ENCODE assay signal across 9 cellular contexts in genomic region chr9:131503626-131504465, GRCh38. TPM values are rescaled to one million over a fixed set of nuclear protein-coding genes. Genes with fewer than 3 reads are reported as not detected.
DNase-seq lines count a peak whose midpoint lies in the region; FAIRE-seq and TF ChIP-seq lines count a peak whose summit lies in the region.
"Had no signal": no experiment of that assay in that cellular context is flagged by ENCODE, and none has a peak within 500 bp of the region (broad histone marks: within the 10 kb centered on the region; RNA-seq: fewer than 3 reads in every experiment).

No MANE protein-coding gene starts in this region.

- H3K4me1 Mint-ChIP-seq in osteocyte (ENCODE audit: unreplicated experiment): peaks cover 28% of the 10 kb centered on the region

- H3K4me1 ChIP-seq in MM.1S (ENCODE audit: low read length) (peaks cover 36% of the 10 kb centered on the region), esophagus (ENCODE audit: control insufficient read depth in 2 of 2, insufficient read depth in 2 of 2, low read length in 1 of 2) (peaks cover 3 to 7% of the 10 kb centered on the region in 2 donors)

- in situ Hi-C loops in G401 (cut with HindIII; ENCODE audit: low sequenced_read_pairs): no loop called here

- H3K9me2 ChIP-seq in MM.1S (replicated peaks; ENCODE audit: insufficient read depth, low read length): no peaks in the 10 kb centered on the region

- DNase-seq in G401 (ENCODE audit: low spot score) (peak; percentile 62), MM.1S (no peak), osteocyte (ENCODE audit: extremely low spot score, unreplicated experiment) (no peak), NCI-H1436 treated with DMSO at 0.1 percent for 48 hours (lab: John Stamatoyannopoulos, UW) (no peak), NCI-H226 (no peak), GM19239 (ENCODE audit: insufficient read length, low spot score) (no peak)
- DNase-seq in activated CD8-positive, alpha-beta memory T cell treated with anti-CD3 and anti-CD28 coated beads, Interleukin-2, amount 50 U/mL, for 24 hours (ENCODE audit: extremely low read depth): peak; percentile 43

- H4K20me1 ChIP-seq in MM.1S (ENCODE audit: insufficient read depth, low read length): no peaks in the 10 kb centered on the region

- peaks cover 47% of the 10 kb centered on the region for H3K79me2 ChIP-seq in MM.1S (ENCODE audit: low read length)

- peak overlapping the region; percentile 98; the same call in 1 of the 2 replicates for H3K27ac ChIP-seq in MM.1S (ENCODE audit: low read length)
- H3K27ac ChIP-seq in esophagus (ENCODE audit: low read depth in 2 of 2, low read length in 1 of 2): no peak overlapping the region

- TF ChIP-seq CTCF in MM.1S (IDR thresholded peaks at IDR 0.05; ENCODE audit: low read length) (no peak), osteocyte (IDR thresholded peaks at IDR 0.05) (no peak)

- peak overlapping the region; percentile 96 for H3K4me3 Mint-ChIP-seq in osteocyte (ENCODE audit: unreplicated experiment)

- peak overlapping the region; percentile 96 for H2AFZ ChIP-seq in MM.1S (ENCODE audit: low read length)

- H3K9ac ChIP-seq in MM.1S (ENCODE audit: low read length): peak overlapping the region; percentile 93

- FAIRE-seq in GM19239 (lab: Jason Lieb, UNC): no peak

- peak overlapping the region; percentile 95 for H3K4me3 ChIP-seq in MM.1S (ENCODE audit: low read length)
- H3K4me3 ChIP-seq in esophagus (ENCODE audit: low read depth in 1 of 2, low read length in 2 of 2): peak overlapping the region; percentile 69 to 85

- H3K9me3 ChIP-seq in MM.1S (replicated peaks; ENCODE audit: insufficient read depth, low read length) (no peaks in the 10 kb centered on the region), esophagus (ENCODE audit: control insufficient read depth in 2 of 2, insufficient read depth in 1 of 2, low read depth in 1 of 2, low read length in 1 of 2) (no peaks in the 10 kb centered on the region)

- no peaks in the 10 kb centered on the region for H3K27me3 Mint-ChIP-seq in osteocyte (ENCODE audit: unreplicated experiment)

- peak overlapping the region; percentile 67 for H3K27ac Mint-ChIP-seq in osteocyte (ENCODE audit: unreplicated experiment)

- H3K4me2 ChIP-seq in MM.1S (ENCODE audit: low read depth, low read length): peak overlapping the region; percentile 95

- H3K36me3 ChIP-seq in MM.1S (replicated peaks; ENCODE audit: insufficient read depth, low read length): no peaks in the 10 kb centered on the region
- peaks cover 0 to 19% of the 10 kb centered on the region in 2 donors for H3K36me3 ChIP-seq in esophagus (ENCODE audit: control insufficient read depth in 2 of 2, insufficient read depth in 2 of 2, low read length in 1 of 2)

- H3K27me3 ChIP-seq in MM.1S (replicated peaks; ENCODE audit: insufficient read depth, low read length) (no peaks in the 10 kb centered on the region), esophagus (ENCODE audit: control insufficient read depth in 1 of 2, insufficient read depth in 2 of 2, low read length in 2 of 2) (no peaks in the 10 kb centered on the region)

- peaks cover 15% of the 10 kb centered on the region for H3K36me3 Mint-ChIP-seq in osteocyte (ENCODE audit: unreplicated experiment)

- peaks cover 37% of the 10 kb centered on the region for H3F3A ChIP-seq in MM.1S (ENCODE audit: insufficient read depth, low read length)

- WGBS in esophagus, 2 donors: 14 to 15% methylated on average over 32 of the region's 32 CpGs

- no peaks in the 10 kb centered on the region for H3K9me3 Mint-ChIP-seq in osteocyte (ENCODE audit: unreplicated experiment)

RNA-seq across cellular contexts. Expression of gene POMT1, which starts 1.1 kb away (rescaled TPM):
- total RNA-seq in G401 (2014; rRNA removed; shearing (Covaris generic)): 19.4 and 36.5 TPM in 2 replicates
- polyA plus RNA-seq in esophagus: 10 to 100 TPM; 11.5 to 18.2 TPM
- total RNA-seq in osteocyte: 53.3 and 54.8 TPM in 2 replicates

RNA-seq across cellular contexts. Expression of gene UCK1, which starts 27.2 kb away (rescaled TPM):
- 43.4 and 45.8 TPM in 2 replicates for total RNA-seq in G401 (2014; rRNA removed; shearing (Covaris generic))
- polyA plus RNA-seq in esophagus: 10 to 100 TPM; 17.3 to 19.4 TPM
- 30.7 and 32.2 TPM in 2 replicates for total RNA-seq in osteocyte

RNA-seq across cellular contexts. Expression of gene PRRT1B, which starts 41.5 kb away (rescaled TPM):
- not detected in 2 replicates for total RNA-seq in G401 (2014; rRNA removed; shearing (Covaris generic))
- polyA plus RNA-seq in esophagus: not detected
- total RNA-seq in osteocyte: not detected in 2 replicates
- total RNA-seq: activated CD8-positive, alpha-beta memory T cell treated with anti-CD3 and anti-CD28 coated beads for 36 hours had no signal

Comparison
In these comparisons a context has a peak if more than half of its experiments do, and no peak if none do; other contexts are left out.
1. DNase-seq: peak in G401 (single experiment) and activated CD8-positive, alpha-beta memory T cell treated with anti-CD3 and anti-CD28 coated beads, Interleukin-2, amount 50 U/mL, for 24 hours (single experiment); none in MM.1S (single experiment), osteocyte (single experiment), NCI-H1436 treated with DMSO at 0.1 percent for 48 hours (single experiment), NCI-H226 (single experiment) and GM19239 (single experiment).